Comparison of ENCODE assay signal across 22 cellular contexts in the genomic region with DNA sequence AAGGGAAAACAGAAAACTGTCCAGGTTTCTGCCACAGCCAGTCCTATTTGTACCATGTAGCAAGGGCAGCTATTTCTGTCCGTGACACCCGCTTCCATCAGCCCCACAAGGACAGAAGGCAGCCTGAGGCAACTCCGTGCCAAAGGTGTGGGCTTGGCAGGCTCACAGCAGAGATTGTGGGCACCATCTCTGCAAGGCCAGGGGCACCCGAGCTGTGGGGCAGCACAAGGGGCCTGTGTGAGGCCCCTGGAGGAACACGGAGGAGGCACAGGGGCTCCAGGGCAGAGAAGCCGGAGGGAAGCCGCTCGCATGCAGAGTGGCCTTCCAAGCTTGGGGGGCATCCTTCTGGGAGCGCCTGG.
"Had no signal": no experiment of that assay in that cellular context is flagged by ENCODE, and none has a peak within 500 bp of the region (broad histone marks: within the 10 kb centered on the region; RNA-seq: fewer than 3 reads in every experiment).

No MANE protein-coding gene starts in this region.

- H3K36me3 ChIP-seq: gastroesophageal sphincter, WERI-Rb-1 had no signal

- H3K4me1 ChIP-seq: testis had no signal

- H3K4me2 ChIP-seq: hepatocyte had no signal

- H3K36me3 Mint-ChIP-seq: naive thymus-derived CD8-positive, alpha-beta T cell had no signal

- H3K79me2 ChIP-seq: hepatocyte had no signal

- H3K4me1 Mint-ChIP-seq: stimulated activated naive CD8-positive, alpha-beta T cell treated with anti-CD3 and anti-CD28 coated beads, Interleukin-15, amount 100 ng/mL, for 72 hours had no signal

- DNase-seq: activated CD4-positive, alpha-beta T cell treated with anti-CD3 and anti-CD28 coated beads for 4 hours; activated CD8-positive, alpha-beta memory T cell treated with anti-CD3 and anti-CD28 coated beads, Interleukin-2, amount 50 U/mL, for 48 hours; activated CD8-positive, alpha-beta T cell treated with anti-CD3 and anti-CD28 coated beads, Interleukin-2, amount 10 ng/mL, durations not matched to agents 7 days and 5 days; activated naive CD4-positive, alpha-beta T cell treated with anti-CD3 and anti-CD28 coated beads for 36 hours; central memory CD4-positive, alpha-beta T cell; effector memory CD8-positive, alpha-beta T cell; kidney glomerular epithelial cell; mucosa of descending colon; stimulated activated CD4-positive, alpha-beta T cell treated with anti-CD3 and anti-CD28 coated beads, Interleukin-12 subunit alpha, Interleukin-12 subunit beta, amount 100 ng/mL, for 4 hours; stimulated activated CD4-positive, alpha-beta T cell treated with anti-CD3 and anti-CD28 coated beads, Interleukin-2, amount 100 ng/mL, for 48 hours; stimulated activated CD8-positive, alpha-beta memory T cell treated with anti-CD3 and anti-CD28 coated beads, Interleukin-4, amount 100 ng/mL, for 48 hours; stimulated activated naive CD8-positive, alpha-beta T cell treated with anti-CD3 and anti-CD28 coated beads, Interleukin-15, amount 100 ng/mL, for 72 hours; T-helper 1 cell; testis; WERI-Rb-1 had no signal

- ATAC-seq: activated CD8-positive, alpha-beta T cell treated with anti-CD3 and anti-CD28 coated beads, Interleukin-2, amount 10 ng/mL, durations not matched to agents 7 days and 5 days; effector memory CD8-positive, alpha-beta T cell; gastroesophageal sphincter; mucosa of descending colon; naive thymus-derived CD8-positive, alpha-beta T cell; sciatic nerve had no signal

- H3K9me3 ChIP-seq: gastroesophageal sphincter, mucosa of descending colon, testis had no signal

- H3K4me3 ChIP-seq: gastroesophageal sphincter, hepatocyte, lung, mucosa of descending colon, testis had no signal

- H2AFZ ChIP-seq: hepatocyte had no signal

- H3K27me3 Mint-ChIP-seq: progenitor cell of endocrine pancreas; stimulated activated naive CD8-positive, alpha-beta T cell treated with anti-CD3 and anti-CD28 coated beads, Interleukin-15, amount 100 ng/mL, for 72 hours had no signal

- H3K4me3 Mint-ChIP-seq: activated CD8-positive, alpha-beta T cell treated with anti-CD3 and anti-CD28 coated beads, Interleukin-2, amount 10 ng/mL, durations not matched to agents 7 days and 5 days; activated naive CD4-positive, alpha-beta T cell treated with anti-CD3 and anti-CD28 coated beads for 36 hours; effector memory CD8-positive, alpha-beta T cell; naive thymus-derived CD8-positive, alpha-beta T cell; stimulated activated naive CD8-positive, alpha-beta T cell treated with anti-CD3 and anti-CD28 coated beads, Interleukin-15, amount 100 ng/mL, for 72 hours had no signal

- H3K27ac ChIP-seq: epithelial cell of prostate, gastroesophageal sphincter, hepatocyte, testis, WERI-Rb-1 had no signal

- H3K9me3 Mint-ChIP-seq: activated naive CD4-positive, alpha-beta T cell treated with anti-CD3 and anti-CD28 coated beads for 36 hours; effector memory CD8-positive, alpha-beta T cell; naive thymus-derived CD8-positive, alpha-beta T cell; stimulated activated naive CD8-positive, alpha-beta T cell treated with anti-CD3 and anti-CD28 coated beads, Interleukin-15, amount 100 ng/mL, for 72 hours had no signal

- H3K27me3 ChIP-seq: gastroesophageal sphincter, hepatocyte, testis had no signal

- H3K27ac Mint-ChIP-seq: activated CD8-positive, alpha-beta T cell treated with anti-CD3 and anti-CD28 coated beads, Interleukin-2, amount 10 ng/mL, durations not matched to agents 7 days and 5 days; activated naive CD4-positive, alpha-beta T cell treated with anti-CD3 and anti-CD28 coated beads for 36 hours; effector memory CD8-positive, alpha-beta T cell; progenitor cell of endocrine pancreas had no signal
